In the genomic region with DNA sequence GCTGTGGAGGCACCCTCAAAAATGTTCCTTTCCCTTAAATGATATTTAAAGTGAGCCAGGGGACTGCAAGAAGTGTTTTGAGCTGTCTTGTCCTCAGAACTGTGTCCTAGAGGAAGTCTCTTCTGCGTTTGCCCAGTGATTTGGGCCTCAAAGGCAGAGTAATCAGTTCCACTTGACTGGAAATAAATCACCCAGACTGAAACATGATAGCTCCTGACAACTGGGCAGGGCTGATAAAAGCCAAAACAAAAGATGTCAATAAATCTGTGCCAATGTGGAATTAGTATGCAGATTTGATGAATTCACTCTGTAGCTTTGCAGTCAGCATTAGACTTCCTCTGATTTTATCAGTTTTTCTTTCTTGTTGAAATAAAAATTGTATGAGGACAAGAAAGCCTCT, we compare ENCODE assay signal across 8 cellular contexts.
DNase-seq lines count a peak whose midpoint lies in the region; ATAC-seq, FAIRE-seq and TF ChIP-seq lines count a peak whose summit lies in the region.

No MANE protein-coding gene starts in this region.

- ATAC-seq in GM21515 (IDR thresholded peaks at IDR 0.05; ENCODE audit: unreplicated experiment) (no peak), GM19452 (IDR thresholded peaks at IDR 0.05; ENCODE audit: unreplicated experiment) (no peak)

- peaks cover 20% of the 10 kb centered on the region for H3K4me1 ChIP-seq in HEK293 (ENCODE audit: control insufficient read depth, insufficient read depth, low read length)

- peak overlapping the region; percentile 46; the same call in 1 of the 2 replicates for H3K27ac ChIP-seq in HEK293 (ENCODE audit: extremely low read depth, low read depth, low read length)

- POLR2A ChIA-PET in HEK293 (lab: Yijun Ruan, JAX): no interaction called here

- CTCF ChIA-PET in HEK293 (lab: Yijun Ruan, JAX): interaction anchor here (0.6 kb wide), 1 partner anchor 855 kb away, joined by 3 read pairs; no protein-coding TSS in a partner anchor

- DNase-seq in NCI-H345 (lab: John Stamatoyannopoulos, UW): peak; percentile 76
- peak; percentile 60 for DNase-seq in bronchial epithelial cell (ENCODE audit: low read depth)
- peak; percentile 8 for DNase-seq in non-pigmented ciliary epithelial cell (ENCODE audit: low read depth)
- no peak for DNase-seq in SKM-1 (lab: John Stamatoyannopoulos, UW; ENCODE audit: unreplicated experiment)
- DNase-seq in stimulated activated CD8-positive, alpha-beta memory T cell treated with anti-CD3 and anti-CD28 coated beads, Interleukin-4, amount 100 ng/mL, for 48 hours: no peak

- no peak overlapping the region for H3K4me3 ChIP-seq in HEK293 (ENCODE audit: low read depth, low read length)
- H3K4me3 ChIP-seq in bronchial epithelial cell (ENCODE audit: low read depth, low read length): no peak overlapping the region

- TF ChIP-seq CTCF in HEK293 (tag by site-specific recombination; IDR thresholded peaks at IDR 0.05): no peak
- TF ChIP-seq CTCF in bronchial epithelial cell (IDR thresholded peaks at IDR 0.05; ENCODE audit: insufficient read depth, low read length, severe bottlenecking): no peak

- H3K9me3 ChIP-seq in HEK293 (ENCODE audit: control insufficient read depth, insufficient read depth, low read depth, low read length): no peaks in the 10 kb centered on the region

- no peak for FAIRE-seq in bronchial epithelial cell (lab: Jason Lieb, UNC)

- H3K27me3 ChIP-seq in bronchial epithelial cell (ENCODE audit: control insufficient read depth, insufficient read depth, low read length): no peaks in the 10 kb centered on the region

- H3K36me3 ChIP-seq in HEK293 (ENCODE audit: control insufficient read depth in 2 of 2, insufficient read depth in 1 of 2, low read length in 2 of 2) (no peaks in the 10 kb centered on the region), bronchial epithelial cell (ENCODE audit: control insufficient read depth, insufficient read depth, low read length) (no peaks in the 10 kb centered on the region)

TF ChIP-seq in HEK293, 187 proteins besides CTCF, POLR2A, EP300 and RAD21 (continues in another document):
- TF ChIP-seq GFI1B (tag by site-specific recombination; IDR thresholded peaks at IDR 0.05): peak; percentile 96
- TF ChIP-seq, protein P1, sequence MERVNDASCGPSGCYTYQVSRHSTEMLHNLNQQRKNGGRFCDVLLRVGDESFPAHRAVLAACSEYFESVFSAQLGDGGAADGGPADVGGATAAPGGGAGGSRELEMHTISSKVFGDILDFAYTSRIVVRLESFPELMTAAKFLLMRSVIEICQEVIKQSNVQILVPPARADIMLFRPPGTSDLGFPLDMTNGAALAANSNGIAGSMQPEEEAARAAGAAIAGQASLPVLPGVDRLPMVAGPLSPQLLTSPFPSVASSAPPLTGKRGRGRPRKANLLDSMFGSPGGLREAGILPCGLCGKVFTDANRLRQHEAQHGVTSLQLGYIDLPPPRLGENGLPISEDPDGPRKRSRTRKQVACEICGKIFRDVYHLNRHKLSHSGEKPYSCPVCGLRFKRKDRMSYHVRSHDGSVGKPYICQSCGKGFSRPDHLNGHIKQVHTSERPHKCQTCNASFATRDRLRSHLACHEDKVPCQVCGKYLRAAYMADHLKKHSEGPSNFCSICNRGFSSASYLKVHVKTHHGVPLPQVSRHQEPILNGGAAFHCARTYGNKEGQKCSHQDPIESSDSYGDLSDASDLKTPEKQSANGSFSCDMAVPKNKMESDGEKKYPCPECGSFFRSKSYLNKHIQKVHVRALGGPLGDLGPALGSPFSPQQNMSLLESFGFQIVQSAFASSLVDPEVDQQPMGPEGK (tag by site-specific recombination; IDR thresholded peaks at IDR 0.05): peak; percentile 44; the same call in 1 of the 2 replicates
- TF ChIP-seq IKZF3 (tag by site-specific recombination; IDR thresholded peaks at IDR 0.05): peak; percentile 51
- TF ChIP-seq, protein P2, sequence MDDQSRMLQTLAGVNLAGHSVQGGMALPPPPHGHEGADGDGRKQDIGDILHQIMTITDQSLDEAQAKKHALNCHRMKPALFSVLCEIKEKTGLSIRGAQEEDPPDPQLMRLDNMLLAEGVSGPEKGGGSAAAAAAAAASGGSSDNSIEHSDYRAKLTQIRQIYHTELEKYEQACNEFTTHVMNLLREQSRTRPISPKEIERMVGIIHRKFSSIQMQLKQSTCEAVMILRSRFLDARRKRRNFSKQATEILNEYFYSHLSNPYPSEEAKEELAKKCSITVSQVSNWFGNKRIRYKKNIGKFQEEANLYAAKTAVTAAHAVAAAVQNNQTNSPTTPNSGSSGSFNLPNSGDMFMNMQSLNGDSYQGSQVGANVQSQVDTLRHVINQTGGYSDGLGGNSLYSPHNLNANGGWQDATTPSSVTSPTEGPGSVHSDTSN (CRISPR knock-in tag; IDR thresholded peaks at IDR 0.05): no peak
- no peak for TF ChIP-seq MYNN (tag by site-specific recombination; IDR thresholded peaks at IDR 0.05; ENCODE audit: borderline replicate concordance)
- no peak for TF ChIP-seq ZFP69B (tag by site-specific recombination; IDR thresholded peaks at IDR 0.05)
- peak; percentile 88 for TF ChIP-seq OSR2 (tag by site-specific recombination; IDR thresholded peaks at IDR 0.05)
- no peak for TF ChIP-seq ZNF350 (tag by site-specific recombination; IDR thresholded peaks at IDR 0.05)
- TF ChIP-seq SP2 (tag by site-specific recombination; IDR thresholded peaks at IDR 0.05): peak; percentile 23
- no peak for TF ChIP-seq ZNF658 (tag by site-specific recombination; IDR thresholded peaks at IDR 0.05)
- peak; percentile 50; the same call in 1 of the 2 replicates for TF ChIP-seq ZXDB (tag by site-specific recombination; IDR thresholded peaks at IDR 0.05)
- no peak for TF ChIP-seq ZNF19 (tag by site-specific recombination; IDR thresholded peaks at IDR 0.05; ENCODE audit: low read depth)
- no peak for TF ChIP-seq REPIN1 (tag by site-specific recombination; IDR thresholded peaks at IDR 0.05; ENCODE audit: low read depth)
- no peak for TF ChIP-seq ZNF596 (tag by site-specific recombination; IDR thresholded peaks at IDR 0.05)
- peak; percentile 62; the same call in 1 of the 2 replicates for TF ChIP-seq ZNF24 (tag by site-specific recombination; IDR thresholded peaks at IDR 0.05)
- peak; percentile 64; the same call in 1 of the 2 replicates for TF ChIP-seq WT1 (tag by site-specific recombination; IDR thresholded peaks at IDR 0.05)
- peak; percentile 56; the same call in 1 of the 2 replicates for TF ChIP-seq TRIM28 (IDR thresholded peaks at IDR 0.05; ENCODE audit: borderline replicate concordance, low read length)
- TF ChIP-seq ZNF501 (tag by site-specific recombination; IDR thresholded peaks at IDR 0.05): 0 out of 2 replicates have a peak, but pooled peaks have one; percentile 57
- TF ChIP-seq OVOL3 (tag by site-specific recombination; IDR thresholded peaks at IDR 0.05): no peak; the same call in 1 of the 2 replicates
- TF ChIP-seq, protein P3, sequence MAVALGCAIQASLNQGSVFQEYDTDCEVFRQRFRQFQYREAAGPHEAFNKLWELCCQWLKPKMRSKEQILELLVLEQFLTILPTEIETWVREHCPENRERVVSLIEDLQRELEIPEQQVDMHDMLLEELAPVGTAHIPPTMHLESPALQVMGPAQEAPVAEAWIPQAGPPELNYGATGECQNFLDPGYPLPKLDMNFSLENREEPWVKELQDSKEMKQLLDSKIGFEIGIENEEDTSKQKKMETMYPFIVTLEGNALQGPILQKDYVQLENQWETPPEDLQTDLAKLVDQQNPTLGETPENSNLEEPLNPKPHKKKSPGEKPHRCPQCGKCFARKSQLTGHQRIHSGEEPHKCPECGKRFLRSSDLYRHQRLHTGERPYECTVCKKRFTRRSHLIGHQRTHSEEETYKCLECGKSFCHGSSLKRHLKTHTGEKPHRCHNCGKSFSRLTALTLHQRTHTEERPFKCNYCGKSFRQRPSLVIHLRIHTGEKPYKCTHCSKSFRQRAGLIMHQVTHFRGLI (tag by site-specific recombination; IDR thresholded peaks at IDR 0.05): no peak
- TF ChIP-seq ZSCAN23 (tag by site-specific recombination; IDR thresholded peaks at IDR 0.05): no peak
- no peak for TF ChIP-seq ZFP37 (tag by site-specific recombination; IDR thresholded peaks at IDR 0.05)
- TF ChIP-seq, protein P4, sequence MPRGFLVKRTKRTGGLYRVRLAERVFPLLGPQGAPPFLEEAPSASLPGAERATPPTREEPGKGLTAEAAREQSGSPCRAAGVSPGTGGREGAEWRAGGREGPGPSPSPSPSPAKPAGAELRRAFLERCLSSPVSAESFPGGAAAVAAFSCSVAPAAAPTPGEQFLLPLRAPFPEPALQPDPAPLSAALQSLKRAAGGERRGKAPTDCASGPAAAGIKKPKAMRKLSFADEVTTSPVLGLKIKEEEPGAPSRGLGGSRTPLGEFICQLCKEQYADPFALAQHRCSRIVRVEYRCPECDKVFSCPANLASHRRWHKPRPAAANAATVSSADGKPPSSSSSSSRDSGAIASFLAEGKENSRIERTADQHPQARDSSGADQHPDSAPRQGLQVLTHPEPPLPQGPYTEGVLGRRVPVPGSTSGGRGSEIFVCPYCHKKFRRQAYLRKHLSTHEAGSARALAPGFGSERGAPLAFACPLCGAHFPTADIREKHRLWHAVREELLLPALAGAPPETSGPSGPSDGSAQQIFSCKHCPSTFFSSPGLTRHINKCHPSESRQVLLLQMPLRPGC (tag by site-specific recombination; IDR thresholded peaks at IDR 0.05): peak; percentile 47; the same call in 1 of the 2 replicates

Comparison
In these comparisons a context has a peak if more than half of its experiments do, and no peak if none do; other contexts are left out.
1. DNase-seq: peak in NCI-H345 (single experiment), bronchial epithelial cell (single experiment) and non-pigmented ciliary epithelial cell (single experiment); none in SKM-1 (single experiment) and stimulated activated CD8-positive, alpha-beta memory T cell treated with anti-CD3 and anti-CD28 coated beads, Interleukin-4, amount 100 ng/mL, for 48 hours (single experiment).